ENCODE assay signal across 15 cellular contexts in genomic region chr2:160256511-160256910, GRCh38. TPM values are rescaled to one million over a fixed set of nuclear protein-coding genes. Genes with fewer than 3 reads are reported as not detected.
"Had no signal": no experiment of that assay in that cellular context is flagged by ENCODE, and none has a peak within 500 bp of the region (broad histone marks: within the 10 kb centered on the region; RNA-seq: fewer than 3 reads in every experiment).

No MANE protein-coding gene starts in this region.

- H3K4me3 ChIP-seq: cardiac muscle cell, colonic mucosa, left lung, thoracic aorta had no signal

- ATAC-seq: activated CD8-positive, alpha-beta T cell treated with anti-CD3 and anti-CD28 coated beads, Interleukin-2, amount 10 ng/mL, durations not matched to agents 7 days and 5 days; left lung; stimulated activated naive CD8-positive, alpha-beta T cell treated with anti-CD3 and anti-CD28 coated beads, Interleukin-15, amount 100 ng/mL, for 72 hours had no signal

- H3K27me3 ChIP-seq: cardiac muscle cell, colonic mucosa, left lung had no signal

- H3K4me3 Mint-ChIP-seq: activated CD8-positive, alpha-beta T cell treated with anti-CD3 and anti-CD28 coated beads, Interleukin-2, amount 10 ng/mL, durations not matched to agents 7 days and 5 days; memory B cell; stimulated activated naive CD8-positive, alpha-beta T cell treated with anti-CD3 and anti-CD28 coated beads, Interleukin-15, amount 100 ng/mL, for 72 hours had no signal

- H3K4me1 ChIP-seq: colonic mucosa had no signal

- H3K27ac Mint-ChIP-seq: activated CD8-positive, alpha-beta T cell treated with anti-CD3 and anti-CD28 coated beads, Interleukin-2, amount 10 ng/mL, durations not matched to agents 7 days and 5 days; memory B cell; stimulated activated naive CD8-positive, alpha-beta T cell treated with anti-CD3 and anti-CD28 coated beads, Interleukin-15, amount 100 ng/mL, for 72 hours had no signal

- H3K4me1 Mint-ChIP-seq: stimulated activated naive CD8-positive, alpha-beta T cell treated with anti-CD3 and anti-CD28 coated beads, Interleukin-15, amount 100 ng/mL, for 72 hours had no signal

- DNase-seq: activated CD4-positive, alpha-beta T cell treated with anti-CD3 and anti-CD28 coated beads for 4 hours; activated CD8-positive, alpha-beta memory T cell treated with anti-CD3 and anti-CD28 coated beads, Interleukin-2, amount 50 U/mL, for 48 hours; activated CD8-positive, alpha-beta T cell treated with anti-CD3 and anti-CD28 coated beads, Interleukin-2, amount 10 ng/mL, durations not matched to agents 7 days and 5 days; activated naive CD4-positive, alpha-beta T cell; effector CD4-positive, alpha-beta T cell; left lung; stimulated activated CD4-positive, alpha-beta T cell treated with anti-CD3 and anti-CD28 coated beads, Interleukin-4, amount 100 ng/mL, for 4 hours; stimulated activated naive CD8-positive, alpha-beta T cell treated with anti-CD3 and anti-CD28 coated beads, Interleukin-15, amount 100 ng/mL, for 72 hours; T-helper 9 cell; WERI-Rb-1 had no signal

- H3K36me3 Mint-ChIP-seq: memory B cell had no signal

- H3K27ac ChIP-seq: cardiac muscle cell, left lung, thoracic aorta, WERI-Rb-1 had no signal

- H3K36me3 ChIP-seq: cardiac muscle cell, colonic mucosa, left lung, thoracic aorta, WERI-Rb-1 had no signal

- H3K9me3 ChIP-seq: colonic mucosa, left lung, thoracic aorta had no signal

RNA-seq across cellular contexts. Expression of gene ITGB6, which starts 56.4 kb away (rescaled TPM):
- total RNA-seq: activated CD8-positive, alpha-beta T cell treated with anti-CD3 and anti-CD28 coated beads, Interleukin-2, amount 10 ng/mL, durations not matched to agents 7 days and 5 days; endothelial cell of umbilical vein had no signal
